Comparison of ENCODE assay signal across 11 cellular contexts in genomic region chr2:117763806-117764205, GRCh38.
"Had no signal": no experiment of that assay in that cellular context is flagged by ENCODE, and none has a peak within 500 bp of the region (broad histone marks: within the 10 kb centered on the region; RNA-seq: fewer than 3 reads in every experiment).

No MANE protein-coding gene starts in this region.

- H3K9me3 ChIP-seq: stomach, thoracic aorta had no signal

- H3K4me1 Mint-ChIP-seq: activated naive CD4-positive, alpha-beta T cell treated with anti-CD3 and anti-CD28 coated beads, Interleukin-2, amount 50 U/mL, for 24 hours; neural crest cell had no signal

- DNase-seq: activated T-cell treated with anti-CD3 and anti-CD28 coated beads, Interleukin-2, amount 50 U/mL, for 1 hour; brain microvascular endothelial cell; effector memory CD4-positive, alpha-beta T cell; immature natural killer cell; left ventricle myocardium superior; mesendoderm; stomach had no signal

- H3K27me3 ChIP-seq: brain microvascular endothelial cell, stomach had no signal

- H3K27ac Mint-ChIP-seq: activated naive CD4-positive, alpha-beta T cell treated with anti-CD3 and anti-CD28 coated beads, Interleukin-2, amount 50 U/mL, for 24 hours; immature natural killer cell had no signal

- H3K27me3 Mint-ChIP-seq: activated naive CD4-positive, alpha-beta T cell treated with anti-CD3 and anti-CD28 coated beads, Interleukin-2, amount 50 U/mL, for 24 hours had no signal

- H3K36me3 Mint-ChIP-seq: activated naive CD4-positive, alpha-beta T cell treated with anti-CD3 and anti-CD28 coated beads, Interleukin-2, amount 50 U/mL, for 24 hours; immature natural killer cell had no signal

- H3K4me3 Mint-ChIP-seq: activated naive CD4-positive, alpha-beta T cell treated with anti-CD3 and anti-CD28 coated beads, Interleukin-2, amount 50 U/mL, for 24 hours; immature natural killer cell; neural crest cell had no signal

- H3K4me3 ChIP-seq: stomach, thoracic aorta had no signal

- H3K36me3 ChIP-seq: brain microvascular endothelial cell, stomach, thoracic aorta had no signal

- H3K27ac ChIP-seq: brain microvascular endothelial cell, stomach, thoracic aorta had no signal

- H3K9me3 Mint-ChIP-seq: neural crest cell had no signal

- ATAC-seq: activated CD4-positive, CD25-positive, alpha-beta regulatory T cell treated with anti-CD3 and anti-CD28 coated beads, Interleukin-2, amount 50 U/mL, for 24 hours; left ventricle myocardium superior had no signal
